ENCODE assay signal across 29 cellular contexts in genomic region chr9:126684965-126685465, GRCh38.
"Had no signal": no experiment of that assay in that cellular context is flagged by ENCODE, and none has a peak within 500 bp of the region (broad histone marks: within the 10 kb centered on the region; RNA-seq: fewer than 3 reads in every experiment).

No MANE protein-coding gene starts in this region.

- H3K27me3 ChIP-seq: foreskin keratinocyte had no signal

- DNase-seq: activated CD4-positive, alpha-beta memory T cell treated with anti-CD3 and anti-CD28 coated beads for 36 hours; activated CD4-positive, alpha-beta T cell treated with anti-CD3 and anti-CD28 coated beads for 36 hours; activated CD4-positive, alpha-beta T cell treated with anti-CD3 and anti-CD28 coated beads, Interleukin-2, amount 10 ng/mL, durations not matched to agents 24 days and 14 days; activated CD4-positive, CD25-positive, alpha-beta regulatory T cell; activated CD4-positive, CD25-positive, alpha-beta regulatory T cell treated with anti-CD3 and anti-CD28 coated beads, Interleukin-2, amount 50 U/mL, for 72 hours; activated CD8-positive, alpha-beta memory T cell treated with anti-CD3 and anti-CD28 coated beads, Interleukin-2, amount 10 ng/mL, durations not matched to agents 7 days and 5 days; activated CD8-positive, alpha-beta memory T cell treated with anti-CD3 and anti-CD28 coated beads, Interleukin-2, amount 50 U/mL, for 4 hours; activated CD8-positive, alpha-beta T cell treated with anti-CD3 and anti-CD28 coated beads, Interleukin-2, amount 10 ng/mL, durations not matched to agents 7 days and 5 days; activated effector memory CD4-positive, alpha-beta T cell treated with anti-CD3 and anti-CD28 coated beads, Interleukin-2, amount 50 U/mL, for 16 hours; activated naive CD4-positive, alpha-beta T cell treated with anti-CD3 and anti-CD28 coated beads for 36 hours; activated naive CD8-positive, alpha-beta T cell treated with anti-CD3 and anti-CD28 coated beads for 36 hours; activated naive CD8-positive, alpha-beta T cell treated with anti-CD3 and anti-CD28 coated beads, Interleukin-2, amount 50 U/mL, for 24 hours; activated T-cell treated with anti-CD3 and anti-CD28 coated beads, Interleukin-2, amount 50 U/mL, for 1 hour; activated T-cell treated with anti-CD3 and anti-CD28 coated beads, Interleukin-2, amount 50 U/mL, for 48 hours; adrenal gland; amygdala; aorta; body of pancreas; dorsolateral prefrontal cortex; effector memory CD4-positive, alpha-beta T cell; endodermal cell; erythroblast; gastrocnemius medialis; hippocampal formation; T-helper 17 cell; T1000 had no signal

- ATAC-seq: activated CD4-positive, alpha-beta T cell treated with anti-CD3 and anti-CD28 coated beads for 36 hours; activated CD8-positive, alpha-beta memory T cell treated with anti-CD3 and anti-CD28 coated beads, Interleukin-2, amount 10 ng/mL, durations not matched to agents 7 days and 5 days; activated CD8-positive, alpha-beta T cell treated with anti-CD3 and anti-CD28 coated beads, Interleukin-2, amount 10 ng/mL, durations not matched to agents 7 days and 5 days; activated naive CD8-positive, alpha-beta T cell treated with anti-CD3 and anti-CD28 coated beads, Interleukin-2, amount 50 U/mL, for 24 hours; body of pancreas; gastrocnemius medialis; T-helper 17 cell had no signal

- H3K4me1 ChIP-seq: adrenal gland, gastrocnemius medialis had no signal

- H3K9me3 ChIP-seq: adrenal gland, body of pancreas, esophagus muscularis mucosa, gastrocnemius medialis had no signal

- H3K36me3 ChIP-seq: adrenal gland, esophagus muscularis mucosa, gastrocnemius medialis had no signal

- H3K27ac ChIP-seq: adrenal gland, body of pancreas, coronary artery, dorsolateral prefrontal cortex, esophagus muscularis mucosa, foreskin keratinocyte, gastrocnemius medialis had no signal

- H3K4me3 ChIP-seq: adrenal gland, body of pancreas, coronary artery, dorsolateral prefrontal cortex, esophagus muscularis mucosa, gastrocnemius medialis had no signal
